1 cellular context compared by ENCODE assay signal in genomic region chr1:51648180-51649109, GRCh38.
TF ChIP-seq lines count a peak whose summit lies in the region.

No MANE protein-coding gene starts in this region.

TF ChIP-seq in HEK293, 187 proteins besides CTCF, POLR2A, EP300 and RAD21 (continued from another document and continues in another):
- TF ChIP-seq ZNF292 (tag by site-specific recombination; IDR thresholded peaks at IDR 0.05; ENCODE audit: borderline replicate concordance, low read depth) (no peak), MYNN (tag by site-specific recombination; IDR thresholded peaks at IDR 0.05; ENCODE audit: borderline replicate concordance) (no peak), SP2 (tag by site-specific recombination; IDR thresholded peaks at IDR 0.05) (peak; percentile 47), ZNF639 (tag by site-specific recombination; IDR thresholded peaks at IDR 0.05) (no peak), ZNF596 (tag by site-specific recombination; IDR thresholded peaks at IDR 0.05) (peak; percentile 60; the same call in 1 of the 2 replicates), ZNF302 (tag by site-specific recombination; IDR thresholded peaks at IDR 0.05; ENCODE audit: low read depth) (no peak), ZNF394 (tag by site-specific recombination; IDR thresholded peaks at IDR 0.05; ENCODE audit: borderline replicate concordance) (no peak), TRIM28 (IDR thresholded peaks at IDR 0.05; ENCODE audit: borderline replicate concordance, low read length) (peak; percentile 95), ZNF10 (tag by site-specific recombination; IDR thresholded peaks at IDR 0.05) (no peak), ZNF223 (tag by site-specific recombination; IDR thresholded peaks at IDR 0.05) (no peak), ZBTB48 (tag by site-specific recombination; IDR thresholded peaks at IDR 0.05) (no peak), ZNF311 (tag by site-specific recombination; IDR thresholded peaks at IDR 0.05; ENCODE audit: borderline replicate concordance) (no peak), ZNF248 (tag by site-specific recombination; IDR thresholded peaks at IDR 0.05) (no peak), ZFHX2 (tag by site-specific recombination; conservative IDR thresholded peaks at IDR 0.05) (no peak), ZNF610 (tag by site-specific recombination; IDR thresholded peaks at IDR 0.05; ENCODE audit: borderline replicate concordance) (no peak; the same call in 1 of the 2 replicates), ZNF837 (tag by site-specific recombination; IDR thresholded peaks at IDR 0.05) (no peak), ZBTB26 (tag by site-specific recombination; optimal IDR thresholded peaks at IDR 0.05) (no peak), TCF7L2 (IDR thresholded peaks at IDR 0.05; ENCODE audit: borderline replicate concordance, low read depth, low read length) (no peak), HOXA7 (CRISPR knock-in tag; IDR thresholded peaks at IDR 0.05; ENCODE audit: borderline replicate concordance) (no peak), ZFP69B (tag by site-specific recombination; IDR thresholded peaks at IDR 0.05) (peak; percentile 66; the same call in 1 of the 2 replicates), ZNF121 (tag by site-specific recombination; IDR thresholded peaks at IDR 0.05) (no peak), ZBTB1 (tag by site-specific recombination; IDR thresholded peaks at IDR 0.05) (no peak), WT1 (tag by site-specific recombination; IDR thresholded peaks at IDR 0.05) (no peak), ZNF560 (tag by site-specific recombination; IDR thresholded peaks at IDR 0.05; ENCODE audit: borderline replicate concordance) (no peak), ZNF404 (tag by site-specific recombination; IDR thresholded peaks at IDR 0.05) (no peak), MZF1 (tag by site-specific recombination; IDR thresholded peaks at IDR 0.05; ENCODE audit: borderline replicate concordance) (peak; percentile 33; the same call in 1 of the 2 replicates), KLF16 (tag by site-specific recombination; IDR thresholded peaks at IDR 0.05) (no peak), ZSCAN30 (tag by site-specific recombination; IDR thresholded peaks at IDR 0.05) (no peak), SP7 (tag by site-specific recombination; IDR thresholded peaks at IDR 0.05) (peak; percentile 69), MEIS1 (CRISPR knock-in tag; IDR thresholded peaks at IDR 0.05; ENCODE audit: borderline replicate concordance) (no peak), ZNF791 (tag by site-specific recombination; IDR thresholded peaks at IDR 0.05) (no peak), ZBTB8A (tag by site-specific recombination; IDR thresholded peaks at IDR 0.05) (0 out of 2 replicates have a peak, but pooled peaks have one; percentile 13), ZNF843 (tag by site-specific recombination; IDR thresholded peaks at IDR 0.05) (0 out of 2 replicates have a peak, but pooled peaks have one; percentile 28), PRDM6 (tag by site-specific recombination; IDR thresholded peaks at IDR 0.05) (peak; percentile 26; the same call in 1 of the 2 replicates), ZNF768 (tag by site-specific recombination; IDR thresholded peaks at IDR 0.05) (no peak), ATF2 (tag by site-specific recombination; IDR thresholded peaks at IDR 0.05; ENCODE audit: low read depth) (no peak), ZNF174 (tag by site-specific recombination; IDR thresholded peaks at IDR 0.05) (no peak), ZFP41 (tag by site-specific recombination; IDR thresholded peaks at IDR 0.05; ENCODE audit: borderline replicate concordance) (no peak), ZNF214 (tag by site-specific recombination; IDR thresholded peaks at IDR 0.05; ENCODE audit: borderline replicate concordance) (no peak), GLIS2 (tag by site-specific recombination; IDR thresholded peaks at IDR 0.05) (peak; percentile 33; the same call in 1 of the 2 replicates), ZBTB17 (tag by site-specific recombination; IDR thresholded peaks at IDR 0.05) (peak; percentile 67), ZNF707 (tag by site-specific recombination; IDR thresholded peaks at IDR 0.05) (no peak), ZNF335 (tag by site-specific recombination; conservative IDR thresholded peaks at IDR 0.05) (peak; percentile 74), GLIS1 (tag by site-specific recombination; IDR thresholded peaks at IDR 0.05) (peak; percentile 65), ZNF239 (tag by site-specific recombination; IDR thresholded peaks at IDR 0.05) (no peak), ZNF366 (tag by site-specific recombination; conservative IDR thresholded peaks at IDR 0.05) (peak; percentile 36; the same call in 1 of the 2 replicates), ZNF600 (tag by site-specific recombination; IDR thresholded peaks at IDR 0.05) (0 out of 2 replicates have a peak, but pooled peaks have one; percentile 47), ZNF184 (tag by site-specific recombination; IDR thresholded peaks at IDR 0.05) (no peak), ZNF211 (tag by site-specific recombination; IDR thresholded peaks at IDR 0.05; ENCODE audit: low read depth) (no peak), ZNF521 (tag by site-specific recombination; IDR thresholded peaks at IDR 0.05) (no peak), KLF8 (tag by site-specific recombination; IDR thresholded peaks at IDR 0.05) (no peak), ZNF530 (tag by site-specific recombination; IDR thresholded peaks at IDR 0.05; ENCODE audit: low read depth) (no peak), PATZ1 (tag by site-specific recombination; IDR thresholded peaks at IDR 0.05) (peak; percentile 43; the same call in 1 of the 2 replicates), ZNF561 (tag by site-specific recombination; IDR thresholded peaks at IDR 0.05; ENCODE audit: borderline replicate concordance) (peak; percentile 84; the same call in 1 of the 2 replicates), ZNF324 (tag by site-specific recombination; IDR thresholded peaks at IDR 0.05) (no peak), ZNF18 (tag by site-specific recombination; IDR thresholded peaks at IDR 0.05) (peak; percentile 71; the same call in 1 of the 2 replicates), HOXD13 (CRISPR knock-in tag; IDR thresholded peaks at IDR 0.05; ENCODE audit: borderline replicate concordance) (no peak), ZNF138 (tag by site-specific recombination; IDR thresholded peaks at IDR 0.05; ENCODE audit: borderline replicate concordance) (no peak), ZNF24 (tag by site-specific recombination; IDR thresholded peaks at IDR 0.05) (no peak), PRDM1 (tag by site-specific recombination; IDR thresholded peaks at IDR 0.05) (peak; percentile 85)
- TF ChIP-seq, protein P1, sequence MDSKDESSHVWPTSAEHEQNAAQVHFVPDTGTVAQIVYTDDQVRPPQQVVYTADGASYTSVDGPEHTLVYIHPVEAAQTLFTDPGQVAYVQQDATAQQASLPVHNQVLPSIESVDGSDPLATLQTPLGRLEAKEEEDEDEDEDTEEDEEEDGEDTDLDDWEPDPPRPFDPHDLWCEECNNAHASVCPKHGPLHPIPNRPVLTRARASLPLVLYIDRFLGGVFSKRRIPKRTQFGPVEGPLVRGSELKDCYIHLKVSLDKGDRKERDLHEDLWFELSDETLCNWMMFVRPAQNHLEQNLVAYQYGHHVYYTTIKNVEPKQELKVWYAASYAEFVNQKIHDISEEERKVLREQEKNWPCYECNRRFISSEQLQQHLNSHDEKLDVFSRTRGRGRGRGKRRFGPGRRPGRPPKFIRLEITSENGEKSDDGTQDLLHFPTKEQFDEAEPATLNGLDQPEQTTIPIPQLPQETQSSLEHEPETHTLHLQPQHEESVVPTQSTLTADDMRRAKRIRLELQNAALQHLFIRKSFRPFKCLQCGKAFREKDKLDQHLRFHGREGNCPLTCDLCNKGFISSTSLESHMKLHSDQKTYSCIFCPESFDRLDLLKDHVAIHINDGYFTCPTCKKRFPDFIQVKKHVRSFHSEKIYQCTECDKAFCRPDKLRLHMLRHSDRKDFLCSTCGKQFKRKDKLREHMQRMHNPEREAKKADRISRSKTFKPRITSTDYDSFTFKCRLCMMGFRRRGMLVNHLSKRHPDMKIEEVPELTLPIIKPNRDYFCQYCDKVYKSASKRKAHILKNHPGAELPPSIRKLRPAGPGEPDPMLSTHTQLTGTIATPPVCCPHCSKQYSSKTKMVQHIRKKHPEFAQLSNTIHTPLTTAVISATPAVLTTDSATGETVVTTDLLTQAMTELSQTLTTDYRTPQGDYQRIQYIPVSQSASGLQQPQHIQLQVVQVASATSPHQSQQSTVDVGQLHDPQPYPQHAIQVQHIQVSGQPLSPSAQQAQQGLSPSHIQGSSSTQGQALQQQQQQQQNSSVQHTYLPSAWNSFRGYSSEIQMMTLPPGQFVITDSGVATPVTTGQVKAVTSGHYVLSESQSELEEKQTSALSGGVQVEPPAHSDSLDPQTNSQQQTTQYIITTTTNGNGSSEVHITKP (tag by site-specific recombination; IDR thresholded peaks at IDR 0.05), result no peak
- TF ChIP-seq, protein P2, sequence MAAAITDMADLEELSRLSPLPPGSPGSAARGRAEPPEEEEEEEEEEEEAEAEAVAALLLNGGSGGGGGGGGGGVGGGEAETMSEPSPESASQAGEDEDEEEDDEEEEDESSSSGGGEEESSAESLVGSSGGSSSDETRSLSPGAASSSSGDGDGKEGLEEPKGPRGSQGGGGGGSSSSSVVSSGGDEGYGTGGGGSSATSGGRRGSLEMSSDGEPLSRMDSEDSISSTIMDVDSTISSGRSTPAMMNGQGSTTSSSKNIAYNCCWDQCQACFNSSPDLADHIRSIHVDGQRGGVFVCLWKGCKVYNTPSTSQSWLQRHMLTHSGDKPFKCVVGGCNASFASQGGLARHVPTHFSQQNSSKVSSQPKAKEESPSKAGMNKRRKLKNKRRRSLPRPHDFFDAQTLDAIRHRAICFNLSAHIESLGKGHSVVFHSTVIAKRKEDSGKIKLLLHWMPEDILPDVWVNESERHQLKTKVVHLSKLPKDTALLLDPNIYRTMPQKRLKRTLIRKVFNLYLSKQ (tag by site-specific recombination; IDR thresholded peaks at IDR 0.05; ENCODE audit: borderline replicate concordance), result no peak
